ENCODE assay signal across 23 cellular contexts in the genomic region with DNA sequence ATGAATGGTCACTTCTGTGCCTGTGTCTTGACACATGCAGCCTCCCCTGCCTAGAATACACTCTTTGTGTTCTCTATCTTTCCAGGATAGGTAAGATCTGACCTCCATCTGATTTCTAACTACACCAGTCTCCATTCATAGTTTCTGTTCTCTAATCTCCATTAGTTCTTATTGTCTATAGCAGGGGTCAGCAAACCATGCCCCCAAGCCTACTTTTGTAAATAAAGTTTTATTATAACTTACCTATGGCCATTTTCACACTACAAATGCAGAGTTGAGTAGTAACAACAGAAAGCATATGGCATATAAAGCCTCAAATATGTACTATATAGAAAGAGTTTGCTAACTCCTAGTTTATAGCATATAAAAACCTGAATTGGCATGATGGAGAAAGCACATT. TPM values are rescaled to one million over a fixed set of nuclear protein-coding genes. Genes with fewer than 3 reads are reported as not detected.
A peak's percentile ranks its signal among the peaks of the same experiment; 100 is the strongest.
DNase-seq lines count a peak whose midpoint lies in the region; ATAC-seq, FAIRE-seq and TF ChIP-seq lines count a peak whose summit lies in the region.
"Had no signal": no experiment of that assay in that cellular context is flagged by ENCODE, and none has a peak within 500 bp of the region (broad histone marks: within the 10 kb centered on the region; RNA-seq: fewer than 3 reads in every experiment).

No MANE protein-coding gene starts in this region.

- no peak overlapping the region for H3K4me3 ChIP-seq in GM23248
- H3K4me3 ChIP-seq in K562 = no peak overlapping the region
- H3K4me3 ChIP-seq: BLaER1 had no signal

- no peak for TF ChIP-seq POLR2A in K562 (conservative IDR thresholded peaks at IDR 0.05)

- CTCF ChIA-PET in K562 (lab: Yijun Ruan, JAX; ENCODE audit: low intra/inter-chr PET ratio) = no interaction called here

- BruUV-seq in K562 (replicated peaks; lab: Mats Ljungman, UMichigan) = no TSS peak

- no peaks in the 10 kb centered on the region for H4K20me1 ChIP-seq in GM23248 (ENCODE audit: insufficient read depth)
- H4K20me1 ChIP-seq in K562 (replicated peaks; ENCODE audit: control insufficient read depth, insufficient read depth, low read length) = no peaks in the 10 kb centered on the region
- H4K20me1 ChIP-seq: BLaER1 had no signal

- H3K9me2 ChIP-seq in GM23248 (ENCODE audit: insufficient read depth) = no peaks in the 10 kb centered on the region

- H3K27ac ChIP-seq in GM23248 (no peak overlapping the region), K562 (ENCODE audit: extremely low read depth, low read depth, low read length) (no peak overlapping the region)
- H3K27ac ChIP-seq: BLaER1 had no signal

- H2AFZ ChIP-seq in GM23248 (0 out of 2 replicates have a peak overlapping the region, but pooled peaks have one; percentile 16), K562 (ENCODE audit: low read depth, low read length) (no peak overlapping the region)

- DNase-seq in GM23248 (no peak), SK-MEL-5 (ENCODE audit: low read depth, low spot score) (peak; percentile 56), K562 (ENCODE audit: extremely low read depth in 1 of 4, low spot score in 3 of 4) (no peak), NCI-H748 treated with DMSO at 0.1 percent for 48 hours (lab: John Stamatoyannopoulos, UW) (no peak), HuH-7 (ENCODE audit: low spot score) (no peak)
- DNase-seq in stimulated activated CD4-positive, alpha-beta T cell treated with anti-CD3 and anti-CD28 coated beads, Interleukin-4, amount 100 ng/mL, for 1 hour = no peak
- DNase-seq: 8988T; ACHN; BE2C; C1 segment of cervical spinal cord; Caco-2; Calu3; CD4-positive, alpha-beta memory T cell; CD4-positive, CD25-positive, alpha-beta regulatory T cell; CD8-positive, alpha-beta memory T cell; DMS79 treated with DMSO at 0.1 percent for 48 hours; GF-D8 had no signal

- no peaks in the 10 kb centered on the region for H3K4me1 ChIP-seq in GM23248 (ENCODE audit: insufficient read depth)
- H3K4me1 ChIP-seq in K562 (replicated peaks in 1 of 2; ENCODE audit: control insufficient read depth in 2 of 2, insufficient read depth in 2 of 2, low read length in 2 of 2) = no peaks in the 10 kb centered on the region
- H3K4me1 ChIP-seq: BE2C, Caco-2 had no signal

- no peak for FAIRE-seq in K562 (lab: Jason Lieb, UNC)
- FAIRE-seq: A204.1, D721Med, G401.6, GM12892, GM18507 had no signal

- no peak overlapping the region for H3K9ac ChIP-seq in GM23248
- H3K9ac ChIP-seq in K562 (ENCODE audit: insufficient read depth in 1 of 2, low read depth in 2 of 2, low read length in 2 of 2) = no peak overlapping the region
- H3K9ac ChIP-seq: BLaER1 had no signal

- no peaks in the 10 kb centered on the region for H3K9me1 ChIP-seq in K562 (ENCODE audit: control insufficient read depth, insufficient read depth, low read length)

- POLR2A ChIA-PET in K562 (lab: Yijun Ruan, JAX) = no interaction called here

- intact Hi-C loops in K562 (cut with micrococcal nuclease) = no loop called here

- no peak for ATAC-seq in K562

- H3K79me2 ChIP-seq in GM23248 (ENCODE audit: insufficient read depth) (no peaks in the 10 kb centered on the region), K562 (ENCODE audit: control insufficient read depth, insufficient read depth, low read length) (no peaks in the 10 kb centered on the region)

- TF ChIP-seq RAD21 in K562 (CRISPR knock-in tag; conservative IDR thresholded peaks at IDR 0.05 in 1 of 2, IDR thresholded peaks at IDR 0.05 in 1 of 2) = no peak

- H3K36me3 ChIP-seq in GM23248 (ENCODE audit: low read depth) (no peaks in the 10 kb centered on the region), K562 (ENCODE audit: control insufficient read depth, insufficient read depth, low read length) (no peaks in the 10 kb centered on the region)
- H3K36me3 ChIP-seq: BE2C, BLaER1 had no signal

- no peak for TF ChIP-seq CTCF in K562 (IDR thresholded peaks at IDR 0.05 in 2 of 3, conservative IDR thresholded peaks at IDR 0.05 in 1 of 3; ENCODE audit: insufficient read depth in 2 of 3, low read depth in 1 of 3, low read length in 3 of 3)

- in situ Hi-C loops in GM23248 (cut with MboI) = no loop called here
- in situ Hi-C loops in SK-MEL-5 (cut with HindIII; ENCODE audit: low pct_unique_long_range_greater_than_20kb, low sequenced_read_pairs) = no loop called here
- in situ Hi-C loops in K562 (cut with MboI) = no loop called here

- no peak for TF ChIP-seq EP300 in K562 (IDR thresholded peaks at IDR 0.05; ENCODE audit: low read length)

- H3K27me3 ChIP-seq in GM23248 (replicated peaks; ENCODE audit: insufficient read depth) = no peaks in the 10 kb centered on the region
- H3K27me3 ChIP-seq in K562 (ENCODE audit: control insufficient read depth in 2 of 2, insufficient read depth in 2 of 2, low read length in 2 of 2) = no peaks in the 10 kb centered on the region; a peak in 1 of 5 replicates
- H3K27me3 ChIP-seq: BE2C, BLaER1 had no signal

- H3K4me2 ChIP-seq in GM23248 (ENCODE audit: unreplicated experiment) (no peak overlapping the region), K562 (ENCODE audit: insufficient read depth, low read length) (no peak overlapping the region)
- H3K4me2 ChIP-seq: BLaER1 had no signal

- H3F3A ChIP-seq in GM23248 (ENCODE audit: insufficient read depth) = no peaks in the 10 kb centered on the region

- no peaks in the 10 kb centered on the region for H3K9me3 ChIP-seq in GM23248 (ENCODE audit: low read depth)
- H3K9me3 ChIP-seq in K562 (replicated peaks; ENCODE audit: control insufficient read depth, insufficient read depth, low read depth, low read length) = no peaks in the 10 kb centered on the region
- H3K9me3 ChIP-seq: BE2C, BLaER1, Caco-2 had no signal

RNA-seq across cellular contexts. Expression of gene H2AZ1, which starts 37.6 kb away (rescaled TPM):
- 189 and 327 TPM in 2 replicates for total RNA-seq in GM23248 (2014; rRNA removed; shearing (Covaris generic))
- 454 and 468 TPM in 2 replicates for polyA plus RNA-seq in GM23248 (2016; fragmentation: Nextera tagmentation; extraction: Ambion mirVana)
- 837 and 844 TPM in 2 replicates for total RNA-seq in SK-MEL-5 (2014; rRNA removed; shearing (Covaris generic))
- polyA plus RNA-seq in SK-MEL-5 (2015; cell fraction: cytosol; rRNA removed) = 587 and 591 TPM in 2 replicates
- 486 and 490 TPM in 2 replicates for polyA plus RNA-seq in SK-MEL-5 (2015; cell fraction: nucleus; rRNA removed)
- 185 and 226 TPM in 2 replicates for total RNA-seq in K562 (2011; cell fraction: chromatin; rRNA removed; ENCODE audit: low replicate concordance)
- 268 TPM in 2 replicates for total RNA-seq in K562 (2011; cell fraction: nucleolus; rRNA removed)
- 275 and 292 TPM in 2 replicates for total RNA-seq in K562 (2011; cell fraction: nucleoplasm; rRNA removed)
- 552 and 605 TPM in 2 replicates for total RNA-seq in K562 (2014; rRNA removed)
- total RNA-seq in K562 (2014; rRNA removed; fragmentation: Illumina TruSeq; extraction: Trizol) = 880 and 938 TPM in 2 replicates
- total RNA-seq in K562 (2015; rRNA removed; fragmentation: Illumina TruSeq; extraction: Trizol) = 753 and 768 TPM in 2 replicates
- 718 and 751 TPM in 2 replicates for total RNA-seq in K562 (2021)
- polyA plus RNA-seq in K562 (2011; rRNA removed) = 738 and 1,020 TPM in 2 replicates
- polyA plus RNA-seq in K562 (2011; cell fraction: cytosol; rRNA removed) = 388 and 531 TPM in 2 replicates
- 230 and 324 TPM in 2 replicates for polyA plus RNA-seq in K562 (2011; cell fraction: nucleus; rRNA removed)
- 967 and 1,116 TPM in 2 replicates for polyA plus RNA-seq in K562 (2012)
- polyA plus RNA-seq in K562 (2014; fragmentation: Illumina TruSeq; extraction: Trizol) = 625 and 744 TPM in 2 replicates
- polyA plus RNA-seq in K562 (2014; fragmentation: Nextera tagmentation; extraction: Ambion mirVana) = 1,000 to 10,000 TPM; 3,608 to 4,380 TPM
- polyA plus RNA-seq in K562 (2014; rRNA removed) = 687 and 854 TPM in 2 replicates
- 546 and 663 TPM in 2 replicates for polyA minus RNA-seq in K562 (2011; rRNA and poly(A)+ RNA removed)
- 149 and 203 TPM in 2 replicates for polyA minus RNA-seq in K562 (2011; cell fraction: cytosol; rRNA and poly(A)+ RNA removed)
- polyA minus RNA-seq in K562 (2011; cell fraction: nucleus; rRNA and poly(A)+ RNA removed) = 59.6 and 110 TPM in 2 replicates

RNA-seq across cellular contexts. Expression of gene DNAJB14, which starts 41.3 kb away (rescaled TPM):
- total RNA-seq in GM23248 (2014; rRNA removed; shearing (Covaris generic)) = 30.4 and 43.8 TPM in 2 replicates
- polyA plus RNA-seq in GM23248 (2016; fragmentation: Nextera tagmentation; extraction: Ambion mirVana) = 44.7 and 47.4 TPM in 2 replicates
- total RNA-seq in SK-MEL-5 (2014; rRNA removed; shearing (Covaris generic)) = 29.1 and 41.6 TPM in 2 replicates
- polyA plus RNA-seq in SK-MEL-5 (2015; cell fraction: cytosol; rRNA removed) = 12.8 and 12.9 TPM in 2 replicates
- 47.2 and 52.2 TPM in 2 replicates for polyA plus RNA-seq in SK-MEL-5 (2015; cell fraction: nucleus; rRNA removed)
- total RNA-seq in K562 (2011; cell fraction: chromatin; rRNA removed; ENCODE audit: low replicate concordance) = 14.2 and 64.8 TPM in 2 replicates
- 6.0 and 11.1 TPM in 2 replicates for total RNA-seq in K562 (2011; cell fraction: nucleolus; rRNA removed)
- 35.4 and 96.1 TPM in 2 replicates for total RNA-seq in K562 (2011; cell fraction: nucleoplasm; rRNA removed)
- 10.1 and 17.8 TPM in 2 replicates for total RNA-seq in K562 (2014; rRNA removed)
- total RNA-seq in K562 (2014; rRNA removed; fragmentation: Illumina TruSeq; extraction: Trizol) = 23.1 and 28.6 TPM in 2 replicates
- 20.3 and 21.0 TPM in 2 replicates for total RNA-seq in K562 (2015; rRNA removed; fragmentation: Illumina TruSeq; extraction: Trizol)
- total RNA-seq in K562 (2021) = 28.0 and 30.2 TPM in 2 replicates
- polyA plus RNA-seq in K562 (2011; rRNA removed) = 9.9 and 13.2 TPM in 2 replicates
- 6.3 and 8.7 TPM in 2 replicates for polyA plus RNA-seq in K562 (2011; cell fraction: cytosol; rRNA removed)
- polyA plus RNA-seq in K562 (2011; cell fraction: nucleus; rRNA removed) = 10.8 and 12.5 TPM in 2 replicates
- 20.2 and 27.4 TPM in 2 replicates for polyA plus RNA-seq in K562 (2012)
- polyA plus RNA-seq in K562 (2014; fragmentation: Illumina TruSeq; extraction: Trizol) = 12.7 and 14.3 TPM in 2 replicates
- polyA plus RNA-seq in K562 (2014; fragmentation: Nextera tagmentation; extraction: Ambion mirVana) = 1 to 10 TPM; 5.5 to 7.0 TPM
- 9.1 and 20.4 TPM in 2 replicates for polyA plus RNA-seq in K562 (2014; rRNA removed)
- 23.9 and 29.7 TPM in 2 replicates for polyA minus RNA-seq in K562 (2011; rRNA and poly(A)+ RNA removed)
- 6.5 and 9.5 TPM in 2 replicates for polyA minus RNA-seq in K562 (2011; cell fraction: cytosol; rRNA and poly(A)+ RNA removed)
- polyA minus RNA-seq in K562 (2011; cell fraction: nucleus; rRNA and poly(A)+ RNA removed) = 22.2 and 33.1 TPM in 2 replicates
